ENCODE assay signal across 10 cellular contexts in the genomic region with DNA sequence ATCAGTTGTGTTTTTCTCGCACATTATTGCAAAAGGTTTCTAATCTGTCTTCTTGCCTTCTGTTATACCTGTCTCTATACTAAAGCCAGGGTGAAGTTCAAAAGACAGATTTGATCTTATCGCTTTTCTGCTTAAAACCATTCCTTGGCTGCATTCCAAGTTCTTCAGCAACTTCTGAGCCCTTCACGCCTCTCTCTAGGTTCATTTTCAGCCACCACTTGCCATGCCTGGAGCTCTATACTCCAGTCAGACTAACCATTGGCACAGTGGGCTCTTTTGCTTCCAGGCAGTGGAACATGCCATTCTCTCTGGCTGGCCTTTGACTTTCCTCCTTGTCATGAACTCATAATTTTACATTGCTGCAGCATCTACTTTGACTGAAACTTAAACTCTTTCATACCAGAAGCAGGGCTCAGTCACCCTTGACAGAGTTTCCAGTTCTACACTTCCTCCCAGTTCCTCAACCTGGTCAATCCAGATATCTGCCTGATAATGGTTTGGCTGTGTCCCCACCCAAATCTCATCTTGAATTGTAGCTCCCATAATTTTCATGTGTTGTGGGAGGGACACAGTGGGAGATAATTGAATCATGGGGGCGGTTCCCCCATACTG.
A peak's percentile ranks its signal among the peaks of the same experiment; 100 is the strongest.
DNase-seq lines count a peak whose midpoint lies in the region; ATAC-seq and TF ChIP-seq lines count a peak whose summit lies in the region.
"Had no signal": no experiment of that assay in that cellular context is flagged by ENCODE, and none has a peak within 500 bp of the region (broad histone marks: within the 10 kb centered on the region; RNA-seq: fewer than 3 reads in every experiment).

No MANE protein-coding gene starts in this region.

- TF ChIP-seq CTCF in GM12865 (IDR thresholded peaks at IDR 0.05; ENCODE audit: insufficient read depth, low read depth, low read length, missing control alignments), result no peak
- TF ChIP-seq CTCF in colonic mucosa (IDR thresholded peaks at IDR 0.05), result no peak
- no peak for TF ChIP-seq CTCF in esophagus squamous epithelium (IDR thresholded peaks at IDR 0.05)

- H3K36me3 Mint-ChIP-seq in effector memory CD8-positive, alpha-beta T cell (ENCODE audit: insufficient read depth), result no peaks in the 10 kb centered on the region

- no peaks in the 10 kb centered on the region for H3K27me3 ChIP-seq in colonic mucosa
- H3K27me3 ChIP-seq in esophagus squamous epithelium, result peaks cover 0 to 4% (median 0%) of the 10 kb centered on the region in 4 donors

- H3K36me3 ChIP-seq in colonic mucosa (no peaks in the 10 kb centered on the region), esophagus squamous epithelium (no peaks in the 10 kb centered on the region)

- peak overlapping the region in 1 of 2 donors; percentile 36 for H3K27ac Mint-ChIP-seq in effector memory CD8-positive, alpha-beta T cell

- no peak for TF ChIP-seq POLR2A in esophagus squamous epithelium (IDR thresholded peaks at IDR 0.05)

- WGBS in esophagus squamous epithelium, 2 donors, result 91 to 95% methylated on average over 4 of the region's 4 CpGs

- H3K27me3 Mint-ChIP-seq in effector memory CD8-positive, alpha-beta T cell, result no peaks in the 10 kb centered on the region

- H3K27ac ChIP-seq in colonic mucosa, result no peak overlapping the region
- H3K27ac ChIP-seq in esophagus squamous epithelium, result no peak overlapping the region

- ATAC-seq in GM21723 (IDR thresholded peaks at IDR 0.05; ENCODE audit: unreplicated experiment), result peak; percentile 40
- ATAC-seq in effector memory CD8-positive, alpha-beta T cell (replicated peaks), result no peak

- H3K4me1 Mint-ChIP-seq in effector memory CD8-positive, alpha-beta T cell (ENCODE audit: low read depth in 2 of 2), result peaks cover 0 to 2% of the 10 kb centered on the region in 2 donors

- peaks cover 5% of the 10 kb centered on the region for H3K4me1 ChIP-seq in colonic mucosa
- H3K4me1 ChIP-seq in esophagus squamous epithelium, result peaks cover 3 to 31% (median 8%) of the 10 kb centered on the region in 3 donors

- intact Hi-C loops in colonic mucosa (cut with DNase I) (no loop called here), esophagus squamous epithelium (cut with DNase I) (no loop called here)

- DNase-seq in CD1c-positive myeloid dendritic cell (ENCODE audit: extremely low spot score), result peak; percentile 39
- DNase-seq in GM12865 (ENCODE audit: low read depth), result peak; percentile 50
- peak; percentile 12 for DNase-seq in M059J (ENCODE audit: low read depth)
- DNase-seq in effector memory CD8-positive, alpha-beta T cell, result no peak
- DNase-seq in colonic mucosa, result no peak
- no peak for DNase-seq in esophagus squamous epithelium (lab: John Stamatoyannopoulos, UW)
- DNase-seq in amygdala (lab: John Stamatoyannopoulos, UW), result no peak
- DNase-seq: Caco-2, SW 1271 had no signal

- H3K4me3 ChIP-seq in GM12865 (ENCODE audit: low read depth, low read length) (no peak overlapping the region), colonic mucosa (no peak overlapping the region), esophagus squamous epithelium (no peak overlapping the region)

- no peak overlapping the region for H3K9ac ChIP-seq in colonic mucosa (ENCODE audit: low read depth in 2 of 2, low read length in 2 of 2)

- no peaks in the 10 kb centered on the region for H3K9me3 ChIP-seq in colonic mucosa
- no peaks in the 10 kb centered on the region for H3K9me3 ChIP-seq in esophagus squamous epithelium
- H3K9me3 ChIP-seq: Caco-2 had no signal

- no peak overlapping the region for H3K4me3 Mint-ChIP-seq in effector memory CD8-positive, alpha-beta T cell

- H3K9me3 Mint-ChIP-seq in effector memory CD8-positive, alpha-beta T cell, result no peaks in the 10 kb centered on the region

Comparison
In these comparisons a context has a peak if more than half of its experiments do, and no peak if none do; other contexts are left out.
1. DNase-seq: peak in CD1c-positive myeloid dendritic cell (single experiment), GM12865 (single experiment) and M059J (single experiment); none in effector memory CD8-positive, alpha-beta T cell (0 of 3), colonic mucosa (single experiment), esophagus squamous epithelium (single experiment) and amygdala (0 of 56).